ENCODE assay signal across 8 cellular contexts in genomic region chr4:140757220-140757607, GRCh38. TPM values are rescaled to one million over a fixed set of nuclear protein-coding genes. Genes with fewer than 3 reads are reported as not detected.
DNase-seq lines count a peak whose midpoint lies in the region; ATAC-seq and TF ChIP-seq lines count a peak whose summit lies in the region.

No MANE protein-coding gene starts in this region.

- H3K9me2 ChIP-seq in SK-N-SH: no peaks in the 10 kb centered on the region

- CTCF ChIA-PET in Calu3 (lab: Charles Lee): interaction anchor here (0.7 to 1.2 kb wide), 3 partner anchors 14 to 94 kb away, joined by 3 to 7 read pairs (median 4); no protein-coding TSS in a partner anchor
- CTCF ChIA-PET in SK-N-SH (lab: Yijun Ruan, JAX): interaction anchor here (0.8 to 1.8 kb wide), 17 partner anchors 9 to 393 kb away, joined by 3 to 11 read pairs (median 3); partner anchors contain the start of gene ELMOD2

- no peaks in the 10 kb centered on the region for H3K9me3 ChIP-seq in SK-N-SH

- no TSS peak for BruUV-seq in Calu3 (replicated peaks; lab: Mats Ljungman, UMichigan)

- H3K9me3 Mint-ChIP-seq in Calu3 (ENCODE audit: low read depth, unreplicated experiment) (no peaks in the 10 kb centered on the region), progenitor cell of endocrine pancreas (ENCODE audit: low read depth) (peaks cover 4% of the 10 kb centered on the region), natural killer cell (no peaks in the 10 kb centered on the region)

- ATAC-seq in natural killer cell (no peak), GM21825 (IDR thresholded peaks at IDR 0.05; ENCODE audit: unreplicated experiment) (no peak)

- intact Hi-C loops in Calu3 (cut with micrococcal nuclease; ENCODE audit: unreplicated experiment) (no loop called here), natural killer cell (cut with micrococcal nuclease) (no loop called here)

- H3K4me2 ChIP-seq in SK-N-SH: peak overlapping the region; percentile 93

- DNase-seq in Calu3 (no peak), SK-N-SH (peak; percentile 55), fibroblast of villous mesenchyme (ENCODE audit: low read depth) (no peak), progenitor cell of endocrine pancreas (ENCODE audit: low spot score, unreplicated experiment) (no peak), natural killer cell (no peak), 8988T (no peak)
- DNase-seq in activated naive CD4-positive, alpha-beta T cell treated with Interleukin-2 at 50 U/mL for 16 hours: no peak

- H3K36me3 Mint-ChIP-seq in Calu3 (ENCODE audit: insufficient read depth, unreplicated experiment) (peaks cover 21% of the 10 kb centered on the region), progenitor cell of endocrine pancreas (ENCODE audit: insufficient read depth) (peaks cover 9% of the 10 kb centered on the region), natural killer cell (no peaks in the 10 kb centered on the region)

- peak overlapping the region; percentile 81; the same call in 1 of the 2 replicates for H3K9ac ChIP-seq in SK-N-SH

- peaks cover 32% of the 10 kb centered on the region for H3K79me2 ChIP-seq in SK-N-SH (ENCODE audit: insufficient read depth)

- TF ChIP-seq CTCF in Calu3 (IDR thresholded peaks at IDR 0.05; ENCODE audit: unreplicated experiment) (no peak), SK-N-SH (IDR thresholded peaks at IDR 0.05) (no peak), fibroblast of villous mesenchyme (IDR thresholded peaks at IDR 0.05; ENCODE audit: insufficient read depth, low read depth, low read length) (no peak), progenitor cell of endocrine pancreas (IDR thresholded peaks at IDR 0.05; ENCODE audit: unreplicated experiment) (no peak), natural killer cell (IDR thresholded peaks at IDR 0.05) (no peak)

- 11% methylated on average over 4 of the region's 4 CpGs for WGBS in SK-N-SH (ENCODE audit: low lambda C conversion rate)

- peak overlapping the region; percentile 72 for H3K4me3 Mint-ChIP-seq in Calu3 (ENCODE audit: low read depth, unreplicated experiment)
- peak overlapping the region; percentile 87 for H3K4me3 Mint-ChIP-seq in progenitor cell of endocrine pancreas (ENCODE audit: low read depth)
- no peak overlapping the region for H3K4me3 Mint-ChIP-seq in natural killer cell

- TF ChIP-seq RAD21 in SK-N-SH (IDR thresholded peaks at IDR 0.05; ENCODE audit: low read length): no peak

- peaks cover 0 to 10% of the 10 kb centered on the region in 2 experiments; a peak in 3 of 4 replicates for H3K4me1 ChIP-seq in SK-N-SH (ENCODE audit: control insufficient read depth in 1 of 2, insufficient read depth in 2 of 2, low read depth in 1 of 2, low read length in 1 of 2)

- H2AFZ ChIP-seq in SK-N-SH (ENCODE audit: low read depth): peak overlapping the region; percentile 88; the same call in 1 of the 2 replicates

- H3K27me3 ChIP-seq in SK-N-SH (ENCODE audit: insufficient read depth): no peaks in the 10 kb centered on the region

- H3K4me1 Mint-ChIP-seq in Calu3 (ENCODE audit: low read depth, unreplicated experiment) (peaks cover 14% of the 10 kb centered on the region), progenitor cell of endocrine pancreas (ENCODE audit: low read depth) (peaks cover 24% of the 10 kb centered on the region), natural killer cell (no peaks in the 10 kb centered on the region)

- no peaks in the 10 kb centered on the region for H4K20me1 ChIP-seq in SK-N-SH (ENCODE audit: insufficient read depth)

- TF ChIP-seq EP300 in SK-N-SH (IDR thresholded peaks at IDR 0.05; ENCODE audit: borderline replicate concordance in 1 of 2, low read depth in 1 of 2, low read length in 1 of 2): no peak

- POLR2A ChIA-PET in SK-N-SH (lab: Yijun Ruan, JAX): interaction anchor here (0.9 to 1.5 kb wide), 6 partner anchors 14 to 376 kb away, joined by 3 to 12 read pairs (median 4); partner anchors contain the start of gene RNF150

- H3K36me3 ChIP-seq in SK-N-SH (replicated peaks in 1 of 2; ENCODE audit: control insufficient read depth in 1 of 2, insufficient read depth in 2 of 2, low read length in 1 of 2): peaks cover 3 to 4% of the 10 kb centered on the region in 2 experiments

- H3K4me3 ChIP-seq in SK-N-SH (ENCODE audit: low read depth in 2 of 2, low read length in 1 of 2) (peak overlapping the region; percentile 89 to 93), fibroblast of villous mesenchyme (ENCODE audit: low read depth, low read length) (peak overlapping the region; percentile 66)

- peaks cover 12% of the 10 kb centered on the region for H3F3A ChIP-seq in SK-N-SH (replicated peaks; ENCODE audit: insufficient read depth)

- H3K27ac Mint-ChIP-seq in Calu3 (ENCODE audit: unreplicated experiment) (no peak overlapping the region), progenitor cell of endocrine pancreas (peak overlapping the region; percentile 99), natural killer cell (no peak overlapping the region)

- H3K27ac ChIP-seq in SK-N-SH (ENCODE audit: low read depth in 2 of 2, low read length in 1 of 2): peak overlapping the region; percentile 77 to 91; a peak in 3 of 4 replicates

- no peaks in the 10 kb centered on the region for H3K27me3 Mint-ChIP-seq in Calu3 (ENCODE audit: unreplicated experiment)
- no peaks in the 10 kb centered on the region for H3K27me3 Mint-ChIP-seq in progenitor cell of endocrine pancreas
- peaks cover 31 to 47% of the 10 kb centered on the region in 2 donors for H3K27me3 Mint-ChIP-seq in natural killer cell (ENCODE audit: low read depth in 2 of 2)

TF ChIP-seq in SK-N-SH, 30 proteins besides CTCF, POLR2A, EP300 and RAD21:
- TF ChIP-seq SMC3 (IDR thresholded peaks at IDR 0.05; ENCODE audit: low read depth, low read length): no peak
- no peak for TF ChIP-seq RCOR1 (IDR thresholded peaks at IDR 0.05; ENCODE audit: low read length)
- TF ChIP-seq RXRA (IDR thresholded peaks at IDR 0.05; ENCODE audit: borderline replicate concordance, low read depth): no peak
- no peak for TF ChIP-seq SIN3A (IDR thresholded peaks at IDR 0.05; ENCODE audit: borderline replicate concordance, low read depth, low read length)
- no peak for TF ChIP-seq TAF1 (IDR thresholded peaks at IDR 0.05; ENCODE audit: borderline replicate concordance, low read depth, low read length)
- no peak for TF ChIP-seq MXI1 (IDR thresholded peaks at IDR 0.05; ENCODE audit: low read depth, low read length)
- TF ChIP-seq GABPA (IDR thresholded peaks at IDR 0.05; ENCODE audit: low read depth): no peak
- no peak for TF ChIP-seq ELF1 (IDR thresholded peaks at IDR 0.05)
- TF ChIP-seq, protein P1, sequence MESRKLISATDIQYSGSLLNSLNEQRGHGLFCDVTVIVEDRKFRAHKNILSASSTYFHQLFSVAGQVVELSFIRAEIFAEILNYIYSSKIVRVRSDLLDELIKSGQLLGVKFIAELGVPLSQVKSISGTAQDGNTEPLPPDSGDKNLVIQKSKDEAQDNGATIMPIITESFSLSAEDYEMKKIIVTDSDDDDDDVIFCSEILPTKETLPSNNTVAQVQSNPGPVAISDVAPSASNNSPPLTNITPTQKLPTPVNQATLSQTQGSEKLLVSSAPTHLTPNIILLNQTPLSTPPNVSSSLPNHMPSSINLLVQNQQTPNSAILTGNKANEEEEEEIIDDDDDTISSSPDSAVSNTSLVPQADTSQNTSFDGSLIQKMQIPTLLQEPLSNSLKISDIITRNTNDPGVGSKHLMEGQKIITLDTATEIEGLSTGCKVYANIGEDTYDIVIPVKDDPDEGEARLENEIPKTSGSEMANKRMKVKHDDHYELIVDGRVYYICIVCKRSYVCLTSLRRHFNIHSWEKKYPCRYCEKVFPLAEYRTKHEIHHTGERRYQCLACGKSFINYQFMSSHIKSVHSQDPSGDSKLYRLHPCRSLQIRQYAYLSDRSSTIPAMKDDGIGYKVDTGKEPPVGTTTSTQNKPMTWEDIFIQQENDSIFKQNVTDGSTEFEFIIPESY (IDR thresholded peaks at IDR 0.05; ENCODE audit: borderline replicate concordance, low read depth): no peak
- TF ChIP-seq JUND (IDR thresholded peaks at IDR 0.05): no peak
- TF ChIP-seq YY1 (IDR thresholded peaks at IDR 0.05; ENCODE audit: low read depth): no peak
- TF ChIP-seq GATA2 (CRISPR knock-in tag; IDR thresholded peaks at IDR 0.05): no peak
- no peak for TF ChIP-seq MAX (IDR thresholded peaks at IDR 0.05; ENCODE audit: low read depth)
- TF ChIP-seq FOXJ3 (CRISPR knock-in tag; IDR thresholded peaks at IDR 0.05): no peak

RNA-seq across cellular contexts. Expression of gene TBC1D9, which starts 1.0 kb away (rescaled TPM):
- 7.5 and 9.4 TPM in 2 replicates for total RNA-seq in Calu3 (2022)
- polyA plus RNA-seq in SK-N-SH (2012; rRNA removed): 13.5 and 16.1 TPM in 2 replicates
- 13.1 and 14.6 TPM in 2 replicates for polyA plus RNA-seq in SK-N-SH (2012; cell fraction: cytosol; rRNA removed)
- polyA plus RNA-seq in SK-N-SH (2012; cell fraction: nucleus; rRNA removed): 9.7 and 12.3 TPM in 2 replicates
- total RNA-seq in fibroblast of villous mesenchyme: 17.1 and 31.5 TPM in 2 replicates
- 36.4 and 37.4 TPM in 2 replicates for total RNA-seq in progenitor cell of endocrine pancreas
- total RNA-seq in natural killer cell: 1 to 10 TPM; 1.3 to 3.3 (median 2.0) TPM
